Comparison of ENCODE assay signal across 19 cellular contexts in the genomic region with DNA sequence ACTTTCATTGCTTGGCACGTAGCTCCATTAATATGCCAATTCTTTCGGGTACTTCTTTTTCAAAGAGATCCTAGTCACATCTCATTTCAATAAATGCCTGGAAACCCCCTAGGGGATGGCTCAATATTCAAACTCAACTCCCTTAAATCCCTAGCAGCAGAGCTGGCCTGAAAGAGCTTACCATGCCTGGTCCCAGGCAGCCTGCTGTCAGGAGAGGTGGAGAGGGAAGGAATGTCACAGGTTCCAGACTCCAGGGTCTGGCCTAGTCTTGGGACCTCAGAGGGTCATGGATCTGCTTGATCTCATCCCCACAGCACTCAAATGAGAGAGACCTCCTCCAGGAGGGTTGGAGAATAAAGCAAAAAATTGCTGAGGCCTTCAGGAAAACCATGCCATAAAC.
DNase-seq lines count a peak whose midpoint lies in the region; ATAC-seq and TF ChIP-seq lines count a peak whose summit lies in the region.
"Had no signal": no experiment of that assay in that cellular context is flagged by ENCODE, and none has a peak within 500 bp of the region (broad histone marks: within the 10 kb centered on the region; RNA-seq: fewer than 3 reads in every experiment).

No MANE protein-coding gene starts in this region.

- H4K91ac ChIP-seq in IMR-90 (ENCODE audit: insufficient read depth, low read depth, low read length) = peak overlapping the region; percentile 46; the same call in 1 of the 2 replicates

- intact Hi-C loops in IMR-90 (cut with micrococcal nuclease) = no loop called here

- dilution Hi-C loops in IMR-90 (cut with HindIII; ENCODE audit: low sequenced_read_pairs, unreplicated experiment) = no loop called here

- H3K18ac ChIP-seq in IMR-90 (ENCODE audit: low read depth, low read length) = no peak overlapping the region
- no peak overlapping the region for H3K18ac ChIP-seq in mesendoderm (ENCODE audit: low read length)

- peak overlapping the region; percentile 40; the same call in 1 of the 2 replicates for H2BK20ac ChIP-seq in IMR-90 (ENCODE audit: low read depth, low read length)

- WGBS in IMR-90 (ENCODE audit: extremely low coverage in 2 of 2, insufficient read length in 1 of 2), 2 experiments = no CpG with 5 or more reads among the region's 2 CpGs
- no CpG with 5 or more reads among the region's 2 CpGs for WGBS in mesendoderm (ENCODE audit: extremely low coverage, insufficient coverage, low lambda C conversion rate)

- H3K36me3 Mint-ChIP-seq in glutamatergic neuron (ENCODE audit: unreplicated experiment) = no peaks in the 10 kb centered on the region

- no peak overlapping the region for H3K56ac ChIP-seq in IMR-90 (ENCODE audit: extremely low read depth, insufficient read depth, low read length)
- no peak overlapping the region for H3K56ac ChIP-seq in mesendoderm (ENCODE audit: low read length)

- H2BK120ac ChIP-seq in IMR-90 (ENCODE audit: low read depth, low read length) (peak overlapping the region; percentile 60), mesendoderm (ENCODE audit: low read depth, low read length) (no peak overlapping the region)

- peaks cover 3% of the 10 kb centered on the region; the same call in 1 of the 2 replicates for H3K9me1 ChIP-seq in IMR-90 (ENCODE audit: insufficient read depth, low read length)

- H3K9me3 Mint-ChIP-seq in glutamatergic neuron (ENCODE audit: unreplicated experiment) = no peaks in the 10 kb centered on the region

- H2AK9ac ChIP-seq in IMR-90 (replicated peaks; ENCODE audit: low read depth, low read length, poor library complexity) = no peak overlapping the region

- H3K27ac ChIP-seq in IMR-90 (ENCODE audit: insufficient read depth, low read length) (no peak overlapping the region), WERI-Rb-1 (no peak overlapping the region), mesendoderm (ENCODE audit: low read depth, low read length) (no peak overlapping the region)

- H3K79me2 ChIP-seq in mesendoderm (ENCODE audit: control insufficient read depth, insufficient read depth, low read length) = no peaks in the 10 kb centered on the region

- TF ChIP-seq POLR2A in IMR-90 (IDR thresholded peaks at IDR 0.05; ENCODE audit: low read depth, low read length) = no peak

- H3K23ac ChIP-seq in IMR-90 (ENCODE audit: low read depth, low read length) (no peak overlapping the region), mesendoderm (ENCODE audit: low read length) (no peak overlapping the region)

- H3K4me1 ChIP-seq in IMR-90 (ENCODE audit: control insufficient read depth, insufficient read depth, low read length) = peaks cover 10% of the 10 kb centered on the region
- no peaks in the 10 kb centered on the region for H3K4me1 ChIP-seq in mesendoderm (ENCODE audit: control insufficient read depth, low read depth, low read length)
- no peaks in the 10 kb centered on the region for H3K4me1 ChIP-seq in BE2C
- H3K4me1 ChIP-seq: HAP-1 had no signal

- no peak for ATAC-seq in IMR-90 (ENCODE audit: low read depth)
- ATAC-seq: HepG2 had no signal

- no peak for TF ChIP-seq CTCF in IMR-90 (conservative IDR thresholded peaks at IDR 0.05; ENCODE audit: low read depth, low read length)
- TF ChIP-seq CTCF in WERI-Rb-1 (IDR thresholded peaks at IDR 0.05; ENCODE audit: low read depth, low read length) = no peak
- no peak for TF ChIP-seq CTCF in glutamatergic neuron (IDR thresholded peaks at IDR 0.05; ENCODE audit: partially characterized antibody, unreplicated experiment)
- TF ChIP-seq CTCF in BE2C (IDR thresholded peaks at IDR 0.05; ENCODE audit: low read depth, low read length) = no peak

- CTCF ChIA-PET in IMR-90 (lab: Yijun Ruan, JAX) = interaction anchor here (0.8 to 1.0 kb wide), 2 partner anchors 8 to 30 kb away, joined by 3 to 5 read pairs; no protein-coding TSS in a partner anchor

- H2AFZ ChIP-seq in IMR-90 (replicated peaks; ENCODE audit: low read length, poor library complexity) = no peak overlapping the region

- BruUV-seq in IMR-90 (replicated peaks; lab: Mats Ljungman, UMichigan) = no TSS peak

- DNase-seq in G401 (ENCODE audit: low spot score) (peak; percentile 42), IMR-90 (no peak), WERI-Rb-1 (peak; percentile 11), mesendoderm (peak; percentile 78), glutamatergic neuron (no peak), BE2C (no peak)
- DNase-seq in stimulated activated CD4-positive, alpha-beta T cell treated with anti-CD3 and anti-CD28 coated beads, Interleukin-2, amount 100 ng/mL, for 48 hours = no peak
- DNase-seq: ACHN, DMS79 treated with DMSO at 0.1 percent for 48 hours, KG1, MV-4-11, NCI-H1694 treated with DMSO at 0.1 percent for 48 hours, NCI-H2107, NCI-H226, NCI-H524 treated with DMSO at 0.1 percent for 48 hours, RPMI8226, SHP77 treated with DMSO at 0.1 percent for 48 hours had no signal

- H3K9ac ChIP-seq in IMR-90 (ENCODE audit: low read depth, low read length) (no peak overlapping the region), mesendoderm (ENCODE audit: low read length) (no peak overlapping the region)

- no peak overlapping the region for H3K14ac ChIP-seq in IMR-90 (replicated peaks; ENCODE audit: low read depth, low read length)

- H4K5ac ChIP-seq in IMR-90 (ENCODE audit: low read depth, low read length) = no peak overlapping the region
- no peak overlapping the region for H4K5ac ChIP-seq in mesendoderm (ENCODE audit: low read length)

- H4K8ac ChIP-seq in IMR-90 (ENCODE audit: low read depth in 2 of 2, low read length in 2 of 2) (peak overlapping the region in 1 of 2 experiments; percentile 32; a peak in 1 of 4 replicates), mesendoderm (ENCODE audit: low read depth, low read length) (no peak overlapping the region)

- H3K27ac Mint-ChIP-seq in glutamatergic neuron (ENCODE audit: unreplicated experiment) = no peak overlapping the region

- H3K4me1 Mint-ChIP-seq in glutamatergic neuron (ENCODE audit: low read depth, unreplicated experiment) = peaks cover 12% of the 10 kb centered on the region

- no peaks in the 10 kb centered on the region for H3K27me3 Mint-ChIP-seq in glutamatergic neuron (ENCODE audit: unreplicated experiment)

- H3K27me3 ChIP-seq in IMR-90 (ENCODE audit: control insufficient read depth, insufficient read depth, low read length) (peaks cover 7% of the 10 kb centered on the region), WERI-Rb-1 (ENCODE audit: insufficient read depth, low read depth, severe bottlenecking) (no peaks in the 10 kb centered on the region), mesendoderm (ENCODE audit: insufficient read depth, low read length, poor library complexity) (no peaks in the 10 kb centered on the region), BE2C (0 out of 2 replicates have a peak, but pooled peaks cover under 1% of the 10 kb centered on the region)

- in situ Hi-C loops in G401 (cut with HindIII; ENCODE audit: low sequenced_read_pairs) = no loop called here
- in situ Hi-C loops in IMR-90 (cut with MboI; ENCODE audit: low sequenced_read_pairs) = loop anchor here (25.0 kb wide), 1 partner anchor 425 kb away; a partner anchor contains a TSS

- no peak overlapping the region for H3K4me3 Mint-ChIP-seq in glutamatergic neuron (ENCODE audit: unreplicated experiment)

- H3K36me3 ChIP-seq in IMR-90 (ENCODE audit: control insufficient read depth, insufficient read depth, low read length) = no peaks in the 10 kb centered on the region
- no peaks in the 10 kb centered on the region for H3K36me3 ChIP-seq in WERI-Rb-1
- H3K36me3 ChIP-seq in mesendoderm (ENCODE audit: control insufficient read depth, insufficient read depth, low read length) = no peaks in the 10 kb centered on the region
- H3K36me3 ChIP-seq in BE2C = no peaks in the 10 kb centered on the region
- H3K36me3 ChIP-seq: HAP-1 had no signal

- H2BK15ac ChIP-seq in IMR-90 (ENCODE audit: low read depth, low read length) (peak overlapping the region; percentile 89; the same call in 2 of the 3 replicates), mesendoderm (replicated peaks; ENCODE audit: low read depth) (no peak overlapping the region)

- POLR2A ChIA-PET in IMR-90 (lab: Charles Lee; ENCODE audit: unreplicated experiment) = no interaction called here

- peak overlapping the region; percentile 31 for H3K4ac ChIP-seq in IMR-90 (ENCODE audit: low read depth, low read length)
- no peak overlapping the region for H3K4ac ChIP-seq in mesendoderm (ENCODE audit: low read depth, low read length)

- H4K20me1 ChIP-seq in IMR-90 (ENCODE audit: insufficient read depth, low read length) = no peaks in the 10 kb centered on the region

- no peak overlapping the region for H3K4me2 ChIP-seq in IMR-90 (ENCODE audit: low read depth, low read length)
- H3K4me2 ChIP-seq in mesendoderm (ENCODE audit: low read length) = no peak overlapping the region

- H3K79me1 ChIP-seq in IMR-90 (ENCODE audit: low read depth in 1 of 2, low read length in 2 of 2) = no peaks in the 10 kb centered on the region
- no peaks in the 10 kb centered on the region for H3K79me1 ChIP-seq in mesendoderm (ENCODE audit: low read length)

- H2BK5ac ChIP-seq in IMR-90 (ENCODE audit: low read depth, low read length, poor library complexity, severe bottlenecking) (no peak overlapping the region), mesendoderm (ENCODE audit: low read length) (no peak overlapping the region)

- H2AK5ac ChIP-seq in IMR-90 (ENCODE audit: low read depth, low read length) = peak overlapping the region; percentile 35; the same call in 1 of the 2 replicates
- no peak overlapping the region for H2AK5ac ChIP-seq in mesendoderm (ENCODE audit: low read length)

- TF ChIP-seq RAD21 in IMR-90 (IDR thresholded peaks at IDR 0.05; ENCODE audit: low read length) = no peak

- H3K4me3 ChIP-seq in IMR-90 (ENCODE audit: insufficient read depth, low read depth, low read length) (no peak overlapping the region), WERI-Rb-1 (ENCODE audit: low read depth, low read length) (no peak overlapping the region), mesendoderm (ENCODE audit: low read length) (no peak overlapping the region), BE2C (ENCODE audit: low read depth, low read length) (no peak overlapping the region)
- H3K4me3 ChIP-seq: HAP-1 had no signal

- H3K9me3 ChIP-seq in IMR-90 (ENCODE audit: control insufficient read depth, insufficient read depth, low read length) (no peaks in the 10 kb centered on the region), WERI-Rb-1 (ENCODE audit: severe bottlenecking) (no peaks in the 10 kb centered on the region), BE2C (no peaks in the 10 kb centered on the region)
- H3K9me3 ChIP-seq: HAP-1 had no signal

TF ChIP-seq in IMR-90, 13 proteins besides CTCF, POLR2A, EP300 and RAD21:
- TF ChIP-seq CEBPB (IDR thresholded peaks at IDR 0.05; ENCODE audit: low read depth, low read length) = no peak
- TF ChIP-seq BHLHE40 (IDR thresholded peaks at IDR 0.05; ENCODE audit: low read depth, low read length) = no peak
- no peak for TF ChIP-seq RCOR1 (IDR thresholded peaks at IDR 0.05; ENCODE audit: insufficient replicate concordance, low read length)
- TF ChIP-seq MAZ (IDR thresholded peaks at IDR 0.05; ENCODE audit: borderline replicate concordance, low read depth, low read length) = no peak

Comparison
In these comparisons a context has a peak if more than half of its experiments do, and no peak if none do; other contexts are left out.
1. DNase-seq: peak in G401 (single experiment), WERI-Rb-1 (single experiment) and mesendoderm (single experiment); none in IMR-90 (single experiment), glutamatergic neuron (single experiment), BE2C (single experiment) and stimulated activated CD4-positive, alpha-beta T cell treated with anti-CD3 and anti-CD28 coated beads, Interleukin-2, amount 100 ng/mL, for 48 hours (0 of 2).